In genomic region chr9:4504250-4504649, GRCh38 we compare ENCODE assay signal across 25 cellular contexts. TPM values are rescaled to one million over a fixed set of nuclear protein-coding genes. Genes with fewer than 3 reads are reported as not detected.
DNase-seq lines count a peak whose midpoint lies in the region; ATAC-seq, FAIRE-seq and TF ChIP-seq lines count a peak whose summit lies in the region.
"Had no signal": no experiment of that assay in that cellular context is flagged by ENCODE, and none has a peak within 500 bp of the region (broad histone marks: within the 10 kb centered on the region; RNA-seq: fewer than 3 reads in every experiment).

No MANE protein-coding gene starts in this region.

- POLR2A ChIA-PET in HepG2 (lab: Yijun Ruan, JAX), result no interaction called here

- no peaks in the 10 kb centered on the region for H3K9me3 ChIP-seq in liver (ENCODE audit: control insufficient read depth in 4 of 4, low read length in 3 of 4)
- H3K9me3 ChIP-seq in HepG2 (ENCODE audit: low read length), result no peaks in the 10 kb centered on the region
- H3K9me3 ChIP-seq in hepatocyte (ENCODE audit: low read depth), result no peaks in the 10 kb centered on the region
- H3K9me3 ChIP-seq in upper lobe of right lung, result no peaks in the 10 kb centered on the region
- H3K9me3 ChIP-seq: A549; BE2C; BLaER1 treated with 17β-estradiol and CSF1 and Interleukin-3, amounts not matched to agents 10 nM and 100 nM had no signal

- WGBS in liver, result 42% methylated on average over 4 of the region's 4 CpGs
- WGBS in HepG2 (ENCODE audit: low lambda C conversion rate), result 19% methylated on average over 4 of the region's 4 CpGs
- 73% methylated on average over 4 of the region's 4 CpGs for WGBS in hepatocyte (ENCODE audit: low lambda C conversion rate, missing lambda C conversion rate)

- no peak for TF ChIP-seq POLR2A in HepG2 (IDR thresholded peaks at IDR 0.05; ENCODE audit: insufficient read depth in 1 of 2, low read depth in 2 of 2, low read length in 2 of 2)

- no TSS peak for BruUV-seq in HepG2 (replicated peaks; lab: Mats Ljungman, UMichigan)

- H3K4me1 ChIP-seq in liver (ENCODE audit: control insufficient read depth in 4 of 4, insufficient read depth in 4 of 4, low read length in 3 of 4) (peaks cover 15 to 74% (median 63%) of the 10 kb centered on the region in 4 donors), HepG2 (ENCODE audit: insufficient read depth, low read length) (0 out of 2 replicates have a peak, but pooled peaks cover 6% of the 10 kb centered on the region), hepatocyte (ENCODE audit: insufficient read depth) (peaks cover 38% of the 10 kb centered on the region), upper lobe of right lung (no peaks in the 10 kb centered on the region)
- H3K4me1 ChIP-seq: A549; BE2C; BLaER1 treated with 17β-estradiol and CSF1 and Interleukin-3, amounts not matched to agents 10 nM and 100 nM had no signal

- in situ Hi-C loops in HepG2 (cut with HindIII; ENCODE audit: extremely low pct_ligation_motif_present, low pct_unique_long_range_greater_than_20kb), result no loop called here

- H3K27ac ChIP-seq in liver (ENCODE audit: low read depth in 1 of 2, low read length in 2 of 2) (peak overlapping the region; percentile 44 to 60), HepG2 (ENCODE audit: extremely low read length, insufficient read depth, low read length) (no peak overlapping the region), hepatocyte (peak overlapping the region; percentile 36), upper lobe of right lung (no peak overlapping the region)
- H3K27ac ChIP-seq: A549; BLaER1 treated with 17β-estradiol and CSF1 and Interleukin-3, amounts not matched to agents 10 nM and 100 nM had no signal

- ATAC-seq in HepG2 (no peak), upper lobe of right lung (peak; percentile 33), HG03432 (IDR thresholded peaks at IDR 0.05; ENCODE audit: unreplicated experiment) (no peak)
- ATAC-seq: A549, GM12878, GM23338, HCT116 had no signal

- no peak for TF ChIP-seq EP300 in HepG2 (IDR thresholded peaks at IDR 0.05; ENCODE audit: low read depth in 2 of 2, low read length in 2 of 2)
- no peak for TF ChIP-seq EP300 in HepG2 (CRISPR knock-in tag; IDR thresholded peaks at IDR 0.05; ENCODE audit: borderline replicate concordance)

- TF ChIP-seq CTCF in liver (IDR thresholded peaks at IDR 0.05; ENCODE audit: low read depth, low read length, missing input control) (no peak), HepG2 (CRISPR knock-in tag; IDR thresholded peaks at IDR 0.05) (no peak), hepatocyte (IDR thresholded peaks at IDR 0.05; ENCODE audit: poor library complexity) (no peak), upper lobe of right lung (IDR thresholded peaks at IDR 0.05) (no peak)

- H3K9me2 ChIP-seq in hepatocyte (replicated peaks; ENCODE audit: insufficient read depth), result no peaks in the 10 kb centered on the region

- intact Hi-C loops in HepG2 (cut with micrococcal nuclease; ENCODE audit: unreplicated experiment), result no loop called here
- intact Hi-C loops in upper lobe of right lung (cut with DNase I), result no loop called here

- no peak overlapping the region for H3K4me2 ChIP-seq in HepG2 (ENCODE audit: low read depth, low read length)
- H3K4me2 ChIP-seq in hepatocyte, result no peak overlapping the region
- H3K4me2 ChIP-seq: A549; BLaER1 treated with 17β-estradiol and CSF1 and Interleukin-3, amounts not matched to agents 10 nM and 100 nM; GM23338 had no signal

- H4K20me1 ChIP-seq in HepG2 (ENCODE audit: insufficient read depth, low read length) (no peaks in the 10 kb centered on the region), hepatocyte (ENCODE audit: insufficient read depth, poor library complexity, severe bottlenecking) (no peaks in the 10 kb centered on the region)
- H4K20me1 ChIP-seq: BLaER1 treated with 17β-estradiol and CSF1 and Interleukin-3, amounts not matched to agents 10 nM and 100 nM had no signal

- no peak for FAIRE-seq in HepG2 (lab: Jason Lieb, UNC)
- FAIRE-seq: A549, D721Med, GM12878 had no signal

- no peaks in the 10 kb centered on the region for H3K79me2 ChIP-seq in HepG2 (ENCODE audit: insufficient read depth, low read length)
- H3K79me2 ChIP-seq in hepatocyte, result peaks cover 27% of the 10 kb centered on the region

- CTCF ChIA-PET in HepG2 (lab: Yijun Ruan, JAX; ENCODE audit: low intra/inter-chr PET ratio, low total read pairs), result no interaction called here

- DNase-seq in HepG2 (ENCODE audit: low spot score) (no peak), hepatocyte (ENCODE audit: low spot score) (no peak), upper lobe of right lung (no peak), NCI-H510A (lab: John Stamatoyannopoulos, UW) (no peak)
- DNase-seq: 8988T; ACHN; AML-193; BE2C; CD4-positive, alpha-beta T cell; CD8-positive, alpha-beta memory T cell; COR-L47; DMS 273 treated with DMSO at 0.1 percent for 48 hours; DMS79; EL; GDM1; H9 had no signal

- no peak overlapping the region for H2AFZ ChIP-seq in HepG2 (ENCODE audit: low read length)
- no peak overlapping the region for H2AFZ ChIP-seq in hepatocyte
- H2AFZ ChIP-seq: GM23338 had no signal

- H3K4me3 ChIP-seq in liver (ENCODE audit: low read depth in 1 of 3, low read length in 3 of 3), result no peak overlapping the region
- H3K4me3 ChIP-seq in HepG2 (replicated peaks in 1 of 3; ENCODE audit: insufficient read depth in 1 of 3, low read depth in 2 of 3, low read length in 3 of 3), result no peak overlapping the region
- H3K4me3 ChIP-seq in hepatocyte, result no peak overlapping the region
- no peak overlapping the region for H3K4me3 ChIP-seq in upper lobe of right lung
- H3K4me3 ChIP-seq: A549; BLaER1 treated with 17β-estradiol and CSF1 and Interleukin-3, amounts not matched to agents 10 nM and 100 nM; GM12878; GM23338 had no signal

- TF ChIP-seq RAD21 in liver (IDR thresholded peaks at IDR 0.05), result peak in 1 of 2 donors; percentile 10
- no peak for TF ChIP-seq RAD21 in HepG2 (CRISPR knock-in tag; IDR thresholded peaks at IDR 0.05)

- H3K36me3 ChIP-seq in liver (ENCODE audit: control insufficient read depth in 4 of 4, insufficient read depth in 3 of 4, low read depth in 1 of 4, low read length in 3 of 4) (peaks cover 0 to 4% (median under 1%) of the 10 kb centered on the region in 4 donors), HepG2 (replicated peaks in 1 of 2; ENCODE audit: control insufficient read depth in 1 of 2, insufficient read depth in 2 of 2, low read length in 2 of 2) (no peaks in the 10 kb centered on the region), hepatocyte (replicated peaks; ENCODE audit: insufficient read depth, low read depth) (no peaks in the 10 kb centered on the region), upper lobe of right lung (no peaks in the 10 kb centered on the region)
- H3K36me3 ChIP-seq: BE2C; BLaER1 treated with 17β-estradiol and CSF1 and Interleukin-3, amounts not matched to agents 10 nM and 100 nM had no signal

- peak overlapping the region in 1 of 2 donors; percentile 54 for H3K9ac ChIP-seq in liver (ENCODE audit: low read depth in 1 of 2, low read length in 2 of 2)
- H3K9ac ChIP-seq in HepG2 (ENCODE audit: insufficient read depth, low read depth, low read length), result no peak overlapping the region
- H3K9ac ChIP-seq: BLaER1 treated with 17β-estradiol and CSF1 and Interleukin-3, amounts not matched to agents 10 nM and 100 nM had no signal

- H3K27me3 ChIP-seq in liver (ENCODE audit: control insufficient read depth in 4 of 4, insufficient read depth in 4 of 4, low read length in 3 of 4), result no peaks in the 10 kb centered on the region
- H3K27me3 ChIP-seq in HepG2 (ENCODE audit: control insufficient read depth in 1 of 2, insufficient read depth in 2 of 2, low read length in 2 of 2), result no peaks in the 10 kb centered on the region
- no peaks in the 10 kb centered on the region for H3K27me3 ChIP-seq in hepatocyte
- H3K27me3 ChIP-seq in upper lobe of right lung, result no peaks in the 10 kb centered on the region
- H3K27me3 ChIP-seq: BE2C; BLaER1 treated with 17β-estradiol and CSF1 and Interleukin-3, amounts not matched to agents 10 nM and 100 nM had no signal

TF ChIP-seq in liver, 16 proteins besides CTCF, POLR2A, EP300 and RAD21 (continues in another document):
- TF ChIP-seq RXRA (IDR thresholded peaks at IDR 0.05) (peak; percentile 35 to 60), FOXA1 (IDR thresholded peaks at IDR 0.05) (no peak), YY1 (IDR thresholded peaks at IDR 0.05) (peak; percentile 33)

TF ChIP-seq in HepG2, 621 proteins besides CTCF, POLR2A, EP300 and RAD21 (continues in another document):
- TF ChIP-seq POLR2AphosphoS2 (IDR thresholded peaks at IDR 0.05; ENCODE audit: low read depth, low read length) (no peak), ZBTB7A (CRISPR knock-in tag; IDR thresholded peaks at IDR 0.05) (no peak), CBFB (CRISPR knock-in tag; IDR thresholded peaks at IDR 0.05) (no peak), RBM39 (IDR thresholded peaks at IDR 0.05; ENCODE audit: low read depth, low read length, poor library complexity, severe bottlenecking) (no peak), ZFYVE20 (CRISPR knock-in tag; IDR thresholded peaks at IDR 0.05; ENCODE audit: borderline replicate concordance, low read depth) (no peak), ZSCAN12 (CRISPR knock-in tag; IDR thresholded peaks at IDR 0.05) (no peak)

RNA-seq across cellular contexts. Expression of gene SLC1A1, which starts 14.0 kb away (rescaled TPM):
- total RNA-seq in liver (10 to 100 TPM in 1 of 2 donors, under 1 TPM in 1; 0.33 to 86.0 TPM), HepG2 (2016; rRNA removed; fragmentation: Illumina TruSeq; extraction: Trizol) (not detected in 2 replicates), hepatocyte (50.7 and 52.9 TPM in 2 replicates), upper lobe of right lung (52.7 TPM)
- polyA plus RNA-seq in liver (10 to 100 TPM; 24.3 to 42.2 TPM), HepG2 (2011; rRNA removed) (not detected in 2 replicates), hepatocyte (27.7 and 36.1 TPM in 2 replicates)
- total RNA-seq in HepG2 (2016; cell fraction: cytosol; rRNA removed; fragmentation: Illumina TruSeq; extraction: Trizol; ENCODE audit: low read depth), result not detected in 2 replicates
- total RNA-seq in HepG2 (2016; cell fraction: insoluble cytoplasmic fraction; rRNA removed; fragmentation: Illumina TruSeq; extraction: Trizol), result not detected in 2 replicates
- not detected in 2 replicates for total RNA-seq in HepG2 (2016; cell fraction: membrane; rRNA removed; fragmentation: Illumina TruSeq; extraction: Trizol)
- not detected in 2 replicates for total RNA-seq in HepG2 (2016; cell fraction: nucleus; rRNA removed; fragmentation: Illumina TruSeq; extraction: Trizol)
- polyA plus RNA-seq in HepG2 (2011; cell fraction: cytosol; rRNA removed), result not detected in 2 replicates
- not detected in 2 replicates for polyA plus RNA-seq in HepG2 (2011; cell fraction: nucleus; rRNA removed)
- not detected in 2 replicates for polyA plus RNA-seq in HepG2 (2012)
- polyA plus RNA-seq in HepG2 (2016; cell fraction: cytosol; fragmentation: Illumina TruSeq; extraction: Trizol; ENCODE audit: low read depth), result not detected in 2 replicates
- not detected in 2 replicates for polyA plus RNA-seq in HepG2 (2016; cell fraction: insoluble cytoplasmic fraction; fragmentation: Illumina TruSeq; extraction: Trizol; ENCODE audit: low read depth)
- not detected in 2 replicates for polyA plus RNA-seq in HepG2 (2016; cell fraction: membrane; fragmentation: Illumina TruSeq; extraction: Trizol; ENCODE audit: low read depth)
- not detected in 2 replicates for polyA plus RNA-seq in HepG2 (2016; cell fraction: nucleus; fragmentation: Illumina TruSeq; extraction: Trizol; ENCODE audit: insufficient read depth, low read depth)
- 10.5 TPM in 1 of 2 replicates, not detected in the other for polyA minus RNA-seq in HepG2 (2011; rRNA and poly(A)+ RNA removed; ENCODE audit: low replicate concordance)
- not detected in 2 replicates for polyA minus RNA-seq in HepG2 (2011; cell fraction: cytosol; rRNA and poly(A)+ RNA removed)
- not detected in 2 replicates for polyA minus RNA-seq in HepG2 (2011; cell fraction: nucleus; rRNA and poly(A)+ RNA removed)
- polyA plus RNA-seq: CD14-positive monocyte; CD8-positive, alpha-beta memory T cell had no signal

Comparison
In these comparisons a context has a peak if more than half of its experiments do, and no peak if none do; other contexts are left out.
1. H3K27ac ChIP-seq: peak in liver (2 of 2) and hepatocyte (single experiment); none in HepG2 (single experiment) and upper lobe of right lung (single experiment).